ENCODE assay signal across 8 cellular contexts in the genomic region with DNA sequence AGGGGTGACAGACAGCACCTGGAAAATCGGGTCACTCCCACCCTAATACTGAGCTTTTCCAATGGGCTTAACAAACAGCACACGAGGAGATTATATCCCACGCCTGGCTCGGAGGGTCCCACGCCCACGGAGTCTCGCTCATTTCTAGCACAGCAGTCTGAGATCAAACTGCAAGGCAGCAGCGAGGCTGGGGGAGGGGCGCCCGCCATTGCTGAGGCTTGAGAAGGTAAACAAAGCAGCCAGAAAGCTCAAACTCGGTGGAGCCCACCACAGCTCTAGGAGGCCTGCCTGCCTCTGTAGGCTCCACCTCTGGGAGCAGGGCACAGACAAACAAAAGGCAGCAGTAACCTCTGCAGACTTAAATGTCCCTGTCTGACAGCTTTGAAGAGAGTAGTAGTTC. TPM values are rescaled to one million over a fixed set of nuclear protein-coding genes. Genes with fewer than 3 reads are reported as not detected.
DNase-seq lines count a peak whose midpoint lies in the region; ATAC-seq lines count a peak whose summit lies in the region.
"Not testable (repeated sequence)": the region's sequence is repeated elsewhere in the genome, so short reads cannot be mapped to it uniquely, and the experiment has no call there.
"Had no signal": no experiment of that assay in that cellular context is flagged by ENCODE, and none has a peak within 500 bp of the region (broad histone marks: within the 10 kb centered on the region; RNA-seq: fewer than 3 reads in every experiment).

No MANE protein-coding gene starts in this region.

- intact Hi-C loops in naive thymus-derived CD4-positive, alpha-beta T cell (cut with micrococcal nuclease), result not testable (repeated sequence)

- DNase-seq in CD8-positive, alpha-beta memory T cell; activated CD8-positive, alpha-beta memory T cell treated with anti-CD3 and anti-CD28 coated beads, Interleukin-2, amount 10 ng/mL, durations not matched to agents 7 days and 5 days; activated naive CD8-positive, alpha-beta T cell treated with anti-CD3 and anti-CD28 coated beads, Interleukin-2, amount 10 ng/mL, durations not matched to agents 7 days and 5 days: not testable (repeated sequence)
- peak; percentile 48 for DNase-seq in activated CD4-positive, CD25-positive, alpha-beta regulatory T cell treated with anti-CD3 and anti-CD28 coated beads, Interleukin-2, amount 50 U/mL, for 72 hours
- DNase-seq in activated effector memory CD4-positive, alpha-beta T cell treated with anti-CD3 and anti-CD28 coated beads, Interleukin-2, amount 50 U/mL, for 16 hours, result peak; percentile 78
- peak in 4 of 9 donors; percentile 18 to 43 (median 36) for DNase-seq in naive thymus-derived CD4-positive, alpha-beta T cell
- DNase-seq in stimulated activated CD8-positive, alpha-beta memory T cell treated with anti-CD3 and anti-CD28 coated beads, Interleukin-4, amount 100 ng/mL, for 48 hours, result peak; percentile 67

- CTCF ChIA-PET in CD8-positive, alpha-beta memory T cell (lab: Charles Lee), result interaction anchor here (0.8 to 1.4 kb wide), 4 partner anchors 9 to 230 kb away, joined by 3 read pairs; no protein-coding TSS in a partner anchor
- CTCF ChIA-PET in activated CD8-positive, alpha-beta memory T cell treated with anti-CD3 and anti-CD28 coated beads, Interleukin-2, amount 10 ng/mL, durations not matched to agents 7 days and 5 days (lab: Charles Lee), result not testable (repeated sequence)
- CTCF ChIA-PET in naive thymus-derived CD4-positive, alpha-beta T cell (lab: Charles Lee), result interaction anchor here (1.4 to 1.6 kb wide), 2 partner anchors 11 to 38 kb away, joined by 4 to 5 read pairs; a partner anchor contains a TSS

- peaks cover 4 to 55% (median 36%) of the 10 kb centered on the region in 5 donors for H3K9me3 Mint-ChIP-seq in CD8-positive, alpha-beta memory T cell
- not testable (repeated sequence) for H3K9me3 Mint-ChIP-seq in activated CD8-positive, alpha-beta memory T cell treated with anti-CD3 and anti-CD28 coated beads, Interleukin-2, amount 10 ng/mL, durations not matched to agents 7 days and 5 days (ENCODE audit: low read depth); activated naive CD8-positive, alpha-beta T cell treated with anti-CD3 and anti-CD28 coated beads, Interleukin-2, amount 10 ng/mL, durations not matched to agents 7 days and 5 days
- H3K9me3 Mint-ChIP-seq in naive thymus-derived CD4-positive, alpha-beta T cell, result peaks cover 4 to 77% (median 39%) of the 10 kb centered on the region in 11 donors

- not testable (repeated sequence) for H3K27me3 Mint-ChIP-seq in CD8-positive, alpha-beta memory T cell; activated CD8-positive, alpha-beta memory T cell treated with anti-CD3 and anti-CD28 coated beads, Interleukin-2, amount 10 ng/mL, durations not matched to agents 7 days and 5 days; activated naive CD8-positive, alpha-beta T cell treated with anti-CD3 and anti-CD28 coated beads, Interleukin-2, amount 10 ng/mL, durations not matched to agents 7 days and 5 days; naive thymus-derived CD4-positive, alpha-beta T cell

- not testable (repeated sequence) for H3K9me3 ChIP-seq in CD8-positive, alpha-beta memory T cell (ENCODE audit: low read length); naive thymus-derived CD4-positive, alpha-beta T cell (ENCODE audit: control insufficient read depth in 2 of 3, low read length in 3 of 3)

- H3K4me1 Mint-ChIP-seq in CD8-positive, alpha-beta memory T cell, result peaks cover 77 to 93% (median 92%) of the 10 kb centered on the region in 3 donors
- peaks cover 74% of the 10 kb centered on the region for H3K4me1 Mint-ChIP-seq in activated CD8-positive, alpha-beta memory T cell treated with anti-CD3 and anti-CD28 coated beads, Interleukin-2, amount 10 ng/mL, durations not matched to agents 7 days and 5 days
- H3K4me1 Mint-ChIP-seq in activated naive CD8-positive, alpha-beta T cell treated with anti-CD3 and anti-CD28 coated beads, Interleukin-2, amount 10 ng/mL, durations not matched to agents 7 days and 5 days, result peaks cover 63% of the 10 kb centered on the region
- peaks cover 35 to 91% (median 77%) of the 10 kb centered on the region in 7 donors for H3K4me1 Mint-ChIP-seq in naive thymus-derived CD4-positive, alpha-beta T cell

- peaks cover 5 to 51% (median 38%) of the 10 kb centered on the region in 3 donors for H3K36me3 Mint-ChIP-seq in CD8-positive, alpha-beta memory T cell
- H3K36me3 Mint-ChIP-seq in activated CD8-positive, alpha-beta memory T cell treated with anti-CD3 and anti-CD28 coated beads, Interleukin-2, amount 10 ng/mL, durations not matched to agents 7 days and 5 days, result peaks cover 41% of the 10 kb centered on the region
- peaks cover 40% of the 10 kb centered on the region for H3K36me3 Mint-ChIP-seq in activated naive CD8-positive, alpha-beta T cell treated with anti-CD3 and anti-CD28 coated beads, Interleukin-2, amount 10 ng/mL, durations not matched to agents 7 days and 5 days
- peaks cover 25 to 68% (median 37%) of the 10 kb centered on the region in 5 donors for H3K36me3 Mint-ChIP-seq in naive thymus-derived CD4-positive, alpha-beta T cell

- not testable (repeated sequence) for H3K36me3 ChIP-seq in CD8-positive, alpha-beta memory T cell (ENCODE audit: insufficient read depth, low read length); naive thymus-derived CD4-positive, alpha-beta T cell (ENCODE audit: control insufficient read depth in 2 of 3, insufficient read depth in 3 of 3, low read length in 3 of 3)

- H3K27ac ChIP-seq in CD8-positive, alpha-beta memory T cell (ENCODE audit: low read depth, low read length), result not testable (repeated sequence)
- peak overlapping the region; percentile 57 for H3K27ac ChIP-seq in naive thymus-derived CD4-positive, alpha-beta T cell (ENCODE audit: low read depth, low read length)

- peak overlapping the region; percentile 26 for H3K4me3 ChIP-seq in CD8-positive, alpha-beta memory T cell (ENCODE audit: low read length)
- peak overlapping the region; percentile 13 for H3K4me3 ChIP-seq in naive thymus-derived CD4-positive, alpha-beta T cell (ENCODE audit: low read length)

- not testable (repeated sequence) for ATAC-seq in activated CD8-positive, alpha-beta memory T cell treated with anti-CD3 and anti-CD28 coated beads, Interleukin-2, amount 10 ng/mL, durations not matched to agents 7 days and 5 days; activated naive CD8-positive, alpha-beta T cell treated with anti-CD3 and anti-CD28 coated beads, Interleukin-2, amount 10 ng/mL, durations not matched to agents 7 days and 5 days (ENCODE audit: low read depth); naive thymus-derived CD4-positive, alpha-beta T cell

- POLR2A ChIA-PET in CD8-positive, alpha-beta memory T cell (lab: Charles Lee), result interaction anchor here (0.6 kb wide), 1 partner anchor 196 kb away, joined by 5 read pairs; no protein-coding TSS in a partner anchor
- POLR2A ChIA-PET in activated naive CD8-positive, alpha-beta T cell treated with anti-CD3 and anti-CD28 coated beads, Interleukin-2, amount 10 ng/mL, durations not matched to agents 7 days and 5 days (lab: Charles Lee), result interaction anchor here (0.6 kb wide), 1 partner anchor 49 kb away, joined by 4 read pairs; no protein-coding TSS in a partner anchor
- POLR2A ChIA-PET in naive thymus-derived CD4-positive, alpha-beta T cell (lab: Charles Lee), result interaction anchor here (0.9 to 5.7 kb wide), 16 partner anchors 9 to 228 kb away, joined by 3 to 50 read pairs (median 6); a partner anchor contains a TSS

- peaks cover 48% of the 10 kb centered on the region for H3K4me1 ChIP-seq in CD8-positive, alpha-beta memory T cell (ENCODE audit: insufficient read depth, low read length)
- peaks cover 40 to 41% of the 10 kb centered on the region in 2 donors for H3K4me1 ChIP-seq in naive thymus-derived CD4-positive, alpha-beta T cell (ENCODE audit: control insufficient read depth in 2 of 2, insufficient read depth in 2 of 2, low read length in 2 of 2)

- H3K4me3 Mint-ChIP-seq in CD8-positive, alpha-beta memory T cell, result peak overlapping the region; percentile 40 to 72 (median 47)
- peak overlapping the region; percentile 54 for H3K4me3 Mint-ChIP-seq in activated CD8-positive, alpha-beta memory T cell treated with anti-CD3 and anti-CD28 coated beads, Interleukin-2, amount 10 ng/mL, durations not matched to agents 7 days and 5 days
- peak overlapping the region; percentile 23 for H3K4me3 Mint-ChIP-seq in activated naive CD8-positive, alpha-beta T cell treated with anti-CD3 and anti-CD28 coated beads, Interleukin-2, amount 10 ng/mL, durations not matched to agents 7 days and 5 days
- H3K4me3 Mint-ChIP-seq in naive thymus-derived CD4-positive, alpha-beta T cell, result peak overlapping the region; percentile 48 to 93 (median 75)

- H3K27ac Mint-ChIP-seq in CD8-positive, alpha-beta memory T cell, result peak overlapping the region; percentile 77 to 100 (median 86)
- peak overlapping the region; percentile 62 for H3K27ac Mint-ChIP-seq in activated CD8-positive, alpha-beta memory T cell treated with anti-CD3 and anti-CD28 coated beads, Interleukin-2, amount 10 ng/mL, durations not matched to agents 7 days and 5 days
- H3K27ac Mint-ChIP-seq in activated naive CD8-positive, alpha-beta T cell treated with anti-CD3 and anti-CD28 coated beads, Interleukin-2, amount 10 ng/mL, durations not matched to agents 7 days and 5 days, result peak overlapping the region; percentile 84
- H3K27ac Mint-ChIP-seq in naive thymus-derived CD4-positive, alpha-beta T cell, result peak overlapping the region; percentile 82 to 98 (median 96)

- not testable (repeated sequence) for H3K27me3 ChIP-seq in CD8-positive, alpha-beta memory T cell (ENCODE audit: insufficient read depth, low read length, poor library complexity, severe bottlenecking); naive thymus-derived CD4-positive, alpha-beta T cell (ENCODE audit: control insufficient read depth in 2 of 2, insufficient read depth in 2 of 2, low read length in 2 of 2)

RNA-seq across cellular contexts. Expression of a gene that starts 6.9 kb away (rescaled TPM):
- 10 to 100 TPM; 40.4 to 42.9 TPM for total RNA-seq in CD8-positive, alpha-beta memory T cell
- polyA plus RNA-seq in CD8-positive, alpha-beta memory T cell, result 88.0 TPM
- total RNA-seq in activated CD8-positive, alpha-beta memory T cell treated with anti-CD3 and anti-CD28 coated beads, Interleukin-2, amount 10 ng/mL, durations not matched to agents 7 days and 5 days, result 10 to 100 TPM; 60.3 to 80.0 TPM
- 100 to 1,000 TPM; 139 to 140 TPM for total RNA-seq in activated naive CD8-positive, alpha-beta T cell treated with anti-CD3 and anti-CD28 coated beads, Interleukin-2, amount 10 ng/mL, durations not matched to agents 7 days and 5 days
- 100 to 1,000 TPM in 3 of 5 experiments, 10 to 100 TPM in 2; 79.4 to 286 (median 122) TPM for total RNA-seq in naive thymus-derived CD4-positive, alpha-beta T cell
- 100 to 1,000 TPM; 150 to 153 TPM for polyA plus RNA-seq in naive thymus-derived CD4-positive, alpha-beta T cell

RNA-seq across cellular contexts. Expression of a gene that starts 37.8 kb away (rescaled TPM):
- total RNA-seq in CD8-positive, alpha-beta memory T cell, result 10 to 100 TPM in 1 of 2 experiments, 1 to 10 TPM in 1; 9.8 to 10.0 TPM
- 86.1 TPM for polyA plus RNA-seq in CD8-positive, alpha-beta memory T cell
- total RNA-seq in activated CD8-positive, alpha-beta memory T cell treated with anti-CD3 and anti-CD28 coated beads, Interleukin-2, amount 10 ng/mL, durations not matched to agents 7 days and 5 days, result 10 to 100 TPM in 1 of 2 experiments, 1 to 10 TPM in 1; 6.8 to 12.4 TPM
- 10 to 100 TPM; 42.1 to 43.0 TPM for total RNA-seq in activated naive CD8-positive, alpha-beta T cell treated with anti-CD3 and anti-CD28 coated beads, Interleukin-2, amount 10 ng/mL, durations not matched to agents 7 days and 5 days
- 100 to 1,000 TPM in 2 of 5 experiments, 10 to 100 TPM in 3; 23.3 to 124 (median 32.6) TPM for total RNA-seq in naive thymus-derived CD4-positive, alpha-beta T cell
- 100 to 1,000 TPM in 1 of 2 donors, 10 to 100 TPM in 1; 75.4 to 104 TPM for polyA plus RNA-seq in naive thymus-derived CD4-positive, alpha-beta T cell
- polyA plus RNA-seq: A549 had no signal

RNA-seq across cellular contexts. Expression of a gene that starts 46.4 kb away (rescaled TPM):
- 10 to 100 TPM; 44.9 to 45.8 TPM for total RNA-seq in CD8-positive, alpha-beta memory T cell
- polyA plus RNA-seq in CD8-positive, alpha-beta memory T cell, result 199 TPM
- 10 to 100 TPM; 54.6 to 65.0 TPM for total RNA-seq in activated CD8-positive, alpha-beta memory T cell treated with anti-CD3 and anti-CD28 coated beads, Interleukin-2, amount 10 ng/mL, durations not matched to agents 7 days and 5 days
- 100 to 1,000 TPM; 124 to 130 TPM for total RNA-seq in activated naive CD8-positive, alpha-beta T cell treated with anti-CD3 and anti-CD28 coated beads, Interleukin-2, amount 10 ng/mL, durations not matched to agents 7 days and 5 days
- 100 to 1,000 TPM in 3 of 5 experiments, 10 to 100 TPM in 2; 40.3 to 173 (median 152) TPM for total RNA-seq in naive thymus-derived CD4-positive, alpha-beta T cell
- polyA plus RNA-seq in naive thymus-derived CD4-positive, alpha-beta T cell, result 100 to 1,000 TPM; 130 to 188 TPM
- polyA plus RNA-seq: A549 had no signal

RNA-seq across cellular contexts. Expression of a gene that starts 58.6 kb away (rescaled TPM):
- total RNA-seq in CD8-positive, alpha-beta memory T cell, result 10 to 100 TPM; 63.9 to 70.4 TPM
- 475 TPM for polyA plus RNA-seq in CD8-positive, alpha-beta memory T cell
- 10 to 100 TPM; 41.0 to 42.5 TPM for total RNA-seq in activated CD8-positive, alpha-beta memory T cell treated with anti-CD3 and anti-CD28 coated beads, Interleukin-2, amount 10 ng/mL, durations not matched to agents 7 days and 5 days
- 100 to 1,000 TPM; 112 to 123 TPM for total RNA-seq in activated naive CD8-positive, alpha-beta T cell treated with anti-CD3 and anti-CD28 coated beads, Interleukin-2, amount 10 ng/mL, durations not matched to agents 7 days and 5 days
- 100 to 1,000 TPM in 3 of 5 experiments, 10 to 100 TPM in 2; 58.1 to 422 (median 214) TPM for total RNA-seq in naive thymus-derived CD4-positive, alpha-beta T cell
- 100 to 1,000 TPM; 570 to 819 TPM for polyA plus RNA-seq in naive thymus-derived CD4-positive, alpha-beta T cell
- polyA plus RNA-seq: A549 had no signal

Comparison
In these comparisons a context has a peak if more than half of its experiments do, and no peak if none do; other contexts are left out.
1. H3K4me3 Mint-ChIP-seq: peak in every context shown above with its lines; median percentile 75 in naive thymus-derived CD4-positive, alpha-beta T cell; 54 in activated CD8-positive, alpha-beta memory T cell treated with anti-CD3 and anti-CD28 coated beads, Interleukin-2, amount 10 ng/mL, durations not matched to agents 7 days and 5 days; 47 in CD8-positive, alpha-beta memory T cell; 23 in activated naive CD8-positive, alpha-beta T cell treated with anti-CD3 and anti-CD28 coated beads, Interleukin-2, amount 10 ng/mL, durations not matched to agents 7 days and 5 days.